9 cellular contexts compared by ENCODE assay signal in genomic region chr7:519974-520458, GRCh38. TPM values are rescaled to one million over a fixed set of nuclear protein-coding genes. Genes with fewer than 3 reads are reported as not detected.
DNase-seq lines count a peak whose midpoint lies in the region; ATAC-seq, FAIRE-seq and TF ChIP-seq lines count a peak whose summit lies in the region.
"Had no signal": no experiment of that assay in that cellular context is flagged by ENCODE, and none has a peak within 500 bp of the region (broad histone marks: within the 10 kb centered on the region; RNA-seq: fewer than 3 reads in every experiment).

No MANE protein-coding gene starts in this region.

- intact Hi-C loops in upper lobe of right lung (cut with DNase I) = loop anchor here (5.0 kb wide), 1 partner anchor 188 kb away; no protein-coding TSS in a partner anchor
- intact Hi-C loops in CD4-positive, alpha-beta memory T cell (cut with micrococcal nuclease) = loop anchor here (5.0 kb wide), 1 partner anchor 188 kb away; no protein-coding TSS in a partner anchor

- H3K4me3 ChIP-seq in BLaER1 treated with 17β-estradiol and CSF1 and Interleukin-3, amounts not matched to agents 10 nM and 100 nM = peak overlapping the region; percentile 66 to 78 (median 68)
- H3K4me3 ChIP-seq in epithelial cell of proximal tubule (ENCODE audit: low read depth, low read length) (peak overlapping the region; percentile 57), upper lobe of right lung (peak overlapping the region; percentile 56)
- no peak overlapping the region for H3K4me3 ChIP-seq in CD4-positive, alpha-beta memory T cell (ENCODE audit: low read length in 2 of 2)

- no peak for FAIRE-seq in H54 (lab: Jason Lieb, UNC)

- CTCF ChIA-PET in CD4-positive, alpha-beta memory T cell (lab: Charles Lee; ENCODE audit: partially characterized antibody) = no interaction called here

- H3K9me3 Mint-ChIP-seq in mesothelial cell of epicardium = no peaks in the 10 kb centered on the region
- H3K9me3 Mint-ChIP-seq in CD4-positive, alpha-beta memory T cell = no peaks in the 10 kb centered on the region
- H3K9me3 Mint-ChIP-seq: IgD-negative memory B cell had no signal

- no peak overlapping the region for H3K27ac Mint-ChIP-seq in mesothelial cell of epicardium
- H3K27ac Mint-ChIP-seq in CD4-positive, alpha-beta memory T cell = no peak overlapping the region
- H3K27ac Mint-ChIP-seq: IgD-negative memory B cell had no signal

- peaks cover 39% of the 10 kb centered on the region for H3K27me3 Mint-ChIP-seq in mesothelial cell of epicardium (ENCODE audit: low read depth)
- H3K27me3 Mint-ChIP-seq in CD4-positive, alpha-beta memory T cell = peaks cover 18 to 26% of the 10 kb centered on the region in 2 donors

- H3K36me3 ChIP-seq in BLaER1 treated with 17β-estradiol and CSF1 and Interleukin-3, amounts not matched to agents 10 nM and 100 nM = no peaks in the 10 kb centered on the region
- no peaks in the 10 kb centered on the region for H3K36me3 ChIP-seq in upper lobe of right lung
- H3K36me3 ChIP-seq in CD4-positive, alpha-beta memory T cell (ENCODE audit: insufficient read depth, low read length) = no peaks in the 10 kb centered on the region

- H3K27me3 ChIP-seq in BLaER1 treated with 17β-estradiol and CSF1 and Interleukin-3, amounts not matched to agents 10 nM and 100 nM = peaks cover 78 to 100% (median 99%) of the 10 kb centered on the region in 11 experiments
- H3K27me3 ChIP-seq in upper lobe of right lung = peaks cover 32% of the 10 kb centered on the region
- peaks cover 8% of the 10 kb centered on the region for H3K27me3 ChIP-seq in CD4-positive, alpha-beta memory T cell (ENCODE audit: insufficient read depth, low read length)

- peak overlapping the region in 10 of 11 experiments; percentile 37 to 80 (median 50); a peak in 12 of 22 replicates for H3K9ac ChIP-seq in BLaER1 treated with 17β-estradiol and CSF1 and Interleukin-3, amounts not matched to agents 10 nM and 100 nM

- no peaks in the 10 kb centered on the region for H3K9me3 ChIP-seq in BLaER1 treated with 17β-estradiol and CSF1 and Interleukin-3, amounts not matched to agents 10 nM and 100 nM (replicated peaks in 1 of 11)
- H3K9me3 ChIP-seq in upper lobe of right lung = no peaks in the 10 kb centered on the region
- H3K9me3 ChIP-seq in CD4-positive, alpha-beta memory T cell (ENCODE audit: control insufficient read depth in 1 of 2, low read length in 2 of 2) = no peaks in the 10 kb centered on the region

- TF ChIP-seq POLR2A in H54 (IDR thresholded peaks at IDR 0.05; ENCODE audit: low read depth, low read length) = no peak; the same call in 1 of the 2 replicates

- H3K4me2 ChIP-seq in BLaER1 treated with 17β-estradiol and CSF1 and Interleukin-3, amounts not matched to agents 10 nM and 100 nM = peak overlapping the region; percentile 89 to 99 (median 96)

- H3K27ac ChIP-seq in BLaER1 treated with 17β-estradiol and CSF1 and Interleukin-3, amounts not matched to agents 10 nM and 100 nM = peak overlapping the region in 2 of 11 experiments; percentile 13 to 37; a peak in 4 of 22 replicates
- H3K27ac ChIP-seq in upper lobe of right lung = peak overlapping the region; percentile 78
- H3K27ac ChIP-seq in CD4-positive, alpha-beta memory T cell (ENCODE audit: low read depth, low read length) = no peak overlapping the region

- peak overlapping the region; percentile 50 for H3K4me3 Mint-ChIP-seq in mesothelial cell of epicardium
- no peak overlapping the region for H3K4me3 Mint-ChIP-seq in CD4-positive, alpha-beta memory T cell
- H3K4me3 Mint-ChIP-seq: IgD-negative memory B cell had no signal

- peaks cover 15 to 87% (median 60%) of the 10 kb centered on the region in 11 experiments; a peak in 20 of 22 replicates for H4K20me1 ChIP-seq in BLaER1 treated with 17β-estradiol and CSF1 and Interleukin-3, amounts not matched to agents 10 nM and 100 nM

- peaks cover 43 to 75% (median 65%) of the 10 kb centered on the region in 10 experiments for H3K4me1 ChIP-seq in BLaER1 treated with 17β-estradiol and CSF1 and Interleukin-3, amounts not matched to agents 10 nM and 100 nM
- H3K4me1 ChIP-seq in upper lobe of right lung = peaks cover 32% of the 10 kb centered on the region
- peaks cover 25% of the 10 kb centered on the region for H3K4me1 ChIP-seq in CD4-positive, alpha-beta memory T cell (ENCODE audit: insufficient read depth, low read length)

- peaks cover 33% of the 10 kb centered on the region for H3K4me1 Mint-ChIP-seq in mesothelial cell of epicardium
- H3K4me1 Mint-ChIP-seq in CD4-positive, alpha-beta memory T cell = peaks cover 8 to 22% (median 11%) of the 10 kb centered on the region in 4 donors

- POLR2A ChIA-PET in CD4-positive, alpha-beta memory T cell (lab: Charles Lee; ENCODE audit: partially characterized antibody) = no interaction called here

- TF ChIP-seq CTCF in epithelial cell of proximal tubule (conservative IDR thresholded peaks at IDR 0.05; ENCODE audit: low read depth, low read length) (no peak), mesothelial cell of epicardium (IDR thresholded peaks at IDR 0.05; ENCODE audit: unreplicated experiment) (no peak), upper lobe of right lung (IDR thresholded peaks at IDR 0.05) (peak; percentile 30)

- ATAC-seq in upper lobe of right lung = peak; percentile 48

- H3K36me3 Mint-ChIP-seq in mesothelial cell of epicardium = no peaks in the 10 kb centered on the region
- H3K36me3 Mint-ChIP-seq in CD4-positive, alpha-beta memory T cell = no peaks in the 10 kb centered on the region
- H3K36me3 Mint-ChIP-seq: IgD-negative memory B cell had no signal

- DNase-seq in H54 (ENCODE audit: insufficient read length, low spot score) = peak; percentile 88
- peak; percentile 92 for DNase-seq in SW480 (ENCODE audit: low spot score)
- DNase-seq in epithelial cell of proximal tubule (ENCODE audit: low read depth) = no peak
- DNase-seq in mesothelial cell of epicardium (ENCODE audit: low spot score in 2 of 2, unreplicated experiment in 2 of 2) = peak in 1 of 2 experiments; percentile 70
- DNase-seq in upper lobe of right lung = peak; percentile 84
- no peak for DNase-seq in CD4-positive, alpha-beta memory T cell
- no peak for DNase-seq in COLO829 (ENCODE audit: low spot score)

RNA-seq across cellular contexts. Expression of gene PDGFA, which starts 0.4 kb away (rescaled TPM):
- total RNA-seq in epithelial cell of proximal tubule (11.6 and 27.3 TPM in 2 replicates), mesothelial cell of epicardium (74.0 to 78.8 TPM (median 75.3 TPM) in 3 replicates), upper lobe of right lung (57.1 TPM)
- under 1 TPM in 1 of 2 experiments, not detected in 1; 0.20 TPM for total RNA-seq in CD4-positive, alpha-beta memory T cell
- polyA plus RNA-seq in CD4-positive, alpha-beta memory T cell = not detected
- polyA plus RNA-seq: IgD-negative memory B cell had no signal

Comparison
In these comparisons a context has a peak if more than half of its experiments do, and no peak if none do; other contexts are left out.
1. H3K4me3 ChIP-seq: peak in BLaER1 treated with 17β-estradiol and CSF1 and Interleukin-3, amounts not matched to agents 10 nM and 100 nM (10 of 10), epithelial cell of proximal tubule (single experiment) and upper lobe of right lung (single experiment); none in CD4-positive, alpha-beta memory T cell (0 of 2).
2. DNase-seq: peak in H54 (single experiment), SW480 (single experiment) and upper lobe of right lung (single experiment); none in epithelial cell of proximal tubule (single experiment), CD4-positive, alpha-beta memory T cell (0 of 5) and COLO829 (single experiment).
3. RNA of gene PDGFA, which starts 0.4 kb away (total RNA-seq): 74.0 to 78.8 TPM in mesothelial cell of epicardium, 57.1 TPM in upper lobe of right lung (single experiment) and 11.6 to 27.3 TPM in epithelial cell of proximal tubule; 0.20 TPM in CD4-positive, alpha-beta memory T cell; every median in the first group is over 10 times any median in the second.